Comparison of ENCODE assay signal across 10 cellular contexts in genomic region chr11:94638902-94639373, GRCh38.
DNase-seq lines count a peak whose midpoint lies in the region; ATAC-seq, FAIRE-seq and TF ChIP-seq lines count a peak whose summit lies in the region.
"Had no signal": no experiment of that assay in that cellular context is flagged by ENCODE, and none has a peak within 500 bp of the region (broad histone marks: within the 10 kb centered on the region; RNA-seq: fewer than 3 reads in every experiment).

No MANE protein-coding gene starts in this region.

- TF ChIP-seq CTCF in cardiac fibroblast (IDR thresholded peaks at IDR 0.05; ENCODE audit: low read depth, low read length): no peak

- peak; percentile 40 for DNase-seq in AG08395 (ENCODE audit: low spot score)
- peak; percentile 60 to 68 for DNase-seq in cardiac fibroblast (ENCODE audit: low read depth in 2 of 2)
- peak; percentile 11 for DNase-seq in middle frontal gyrus (ENCODE audit: extremely low spot score, low spot score)
- DNase-seq in NCI-H1436 treated with DMSO at 0.1 percent for 48 hours (lab: John Stamatoyannopoulos, UW): no peak
- no peak for DNase-seq in RCC 7860 (ENCODE audit: low spot score)
- DNase-seq: activated B cell treated with CpG ODN at 0.5 μM for 24 hours, DMS153 had no signal

- H3K4me3 ChIP-seq in cardiac fibroblast (replicated peaks in 1 of 2; ENCODE audit: low read depth in 2 of 2, low read length in 2 of 2): peak overlapping the region in 1 of 2 donors; percentile 11

- ATAC-seq in HG03571 (IDR thresholded peaks at IDR 0.05; ENCODE audit: unreplicated experiment) (peak; percentile 59), HG03521 (IDR thresholded peaks at IDR 0.05; ENCODE audit: unreplicated experiment) (no peak), GM19452 (IDR thresholded peaks at IDR 0.05; ENCODE audit: unreplicated experiment) (no peak)

- no peak for FAIRE-seq in RCC 7860 (lab: Jason Lieb, UNC)

Comparison
In these comparisons a context has a peak if more than half of its experiments do, and no peak if none do; other contexts are left out.
1. DNase-seq: peak in AG08395 (single experiment), cardiac fibroblast (2 of 2) and middle frontal gyrus (single experiment); none in NCI-H1436 treated with DMSO at 0.1 percent for 48 hours (single experiment) and RCC 7860 (single experiment).